1 cellular context compared by ENCODE assay signal in genomic region chr13:113540523-113540922, GRCh38.
TF ChIP-seq lines count a peak whose summit lies in the region.

No MANE protein-coding gene starts in this region.

TF ChIP-seq in WTC11, 78 proteins besides CTCF, POLR2A, EP300 and RAD21 (continued from another document):
- TF ChIP-seq CDX4 (CRISPR knock-in tag; IDR thresholded peaks at IDR 0.05; ENCODE audit: borderline replicate concordance) (no peak), FOXJ3 (CRISPR knock-in tag; IDR thresholded peaks at IDR 0.05; ENCODE audit: borderline replicate concordance) (no peak), SP1 (CRISPR knock-in tag; conservative IDR thresholded peaks at IDR 0.05) (no peak), E2F4 (CRISPR knock-in tag; IDR thresholded peaks at IDR 0.05; ENCODE audit: borderline replicate concordance, low read depth) (no peak), ZNF263 (CRISPR knock-in tag; IDR thresholded peaks at IDR 0.05; ENCODE audit: low read depth) (no peak), EMX1 (CRISPR knock-in tag; IDR thresholded peaks at IDR 0.05) (no peak), NR2C2 (CRISPR knock-in tag; IDR thresholded peaks at IDR 0.05) (no peak)
TF ChIP-seq in WTC11: peak in this region for 0.
